In genomic region chr2:231455890-231456289, GRCh38 we compare ENCODE assay signal across 1 cellular context.
TF ChIP-seq lines count a peak whose summit lies in the region.

No MANE protein-coding gene starts in this region.

TF ChIP-seq in HepG2, 621 proteins besides CTCF, POLR2A, EP300 and RAD21:
- 0 out of 2 replicates have a peak, but pooled peaks have one; percentile 27 for TF ChIP-seq MYPOP (CRISPR knock-in tag; IDR thresholded peaks at IDR 0.05)
- no peak for TF ChIP-seq TARDBP (CRISPR knock-in tag; IDR thresholded peaks at IDR 0.05)
- TF ChIP-seq RBM22 (optimal IDR thresholded peaks at IDR 0.05; ENCODE audit: low read length) = peak; percentile 84
- peak; percentile 31; the same call in 1 of the 2 replicates for TF ChIP-seq POLR2AphosphoS5 (IDR thresholded peaks at IDR 0.05; ENCODE audit: low read depth, low read length)
- TF ChIP-seq, protein P1, sequence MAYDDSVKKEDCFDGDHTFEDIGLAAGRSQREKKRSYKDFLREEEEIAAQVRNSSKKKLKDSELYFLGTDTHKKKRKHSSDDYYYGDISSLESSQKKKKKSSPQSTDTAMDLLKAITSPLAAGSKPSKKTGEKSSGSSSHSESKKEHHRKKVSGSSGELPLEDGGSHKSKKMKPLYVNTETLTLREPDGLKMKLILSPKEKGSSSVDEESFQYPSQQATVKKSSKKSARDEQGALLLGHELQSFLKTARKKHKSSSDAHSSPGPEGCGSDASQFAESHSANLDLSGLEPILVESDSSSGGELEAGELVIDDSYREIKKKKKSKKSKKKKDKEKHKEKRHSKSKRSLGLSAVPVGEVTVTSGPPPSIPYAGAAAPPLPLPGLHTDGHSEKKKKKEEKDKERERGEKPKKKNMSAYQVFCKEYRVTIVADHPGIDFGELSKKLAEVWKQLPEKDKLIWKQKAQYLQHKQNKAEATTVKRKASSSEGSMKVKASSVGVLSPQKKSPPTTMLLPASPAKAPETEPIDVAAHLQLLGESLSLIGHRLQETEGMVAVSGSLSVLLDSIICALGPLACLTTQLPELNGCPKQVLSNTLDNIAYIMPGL (CRISPR knock-in tag; IDR thresholded peaks at IDR 0.05; ENCODE audit: borderline replicate concordance in 1 of 2, low read depth in 1 of 2) = no peak
- no peak for TF ChIP-seq MBNL3 (CRISPR knock-in tag; conservative IDR thresholded peaks at IDR 0.05)
- no peak for TF ChIP-seq ZNF451 (CRISPR knock-in tag; IDR thresholded peaks at IDR 0.05)
- TF ChIP-seq ZNF652 (CRISPR knock-in tag; IDR thresholded peaks at IDR 0.05; ENCODE audit: borderline replicate concordance, low read depth) = no peak
- TF ChIP-seq POLR2G (IDR thresholded peaks at IDR 0.05; ENCODE audit: low read depth, low read length) = peak; percentile 51; the same call in 1 of the 2 replicates
- no peak for TF ChIP-seq FOXK1 (CRISPR knock-in tag; IDR thresholded peaks at IDR 0.05; ENCODE audit: borderline replicate concordance, low read depth)
- no peak for TF ChIP-seq ZNF670 (CRISPR knock-in tag; IDR thresholded peaks at IDR 0.05; ENCODE audit: borderline replicate concordance)
- TF ChIP-seq ZNF34 (CRISPR knock-in tag; IDR thresholded peaks at IDR 0.05; ENCODE audit: borderline replicate concordance) = no peak
- TF ChIP-seq HINFP (CRISPR knock-in tag; IDR thresholded peaks at IDR 0.05; ENCODE audit: low read depth) = no peak
